Comparison of ENCODE assay signal across 1 cellular context in the genomic region with DNA sequence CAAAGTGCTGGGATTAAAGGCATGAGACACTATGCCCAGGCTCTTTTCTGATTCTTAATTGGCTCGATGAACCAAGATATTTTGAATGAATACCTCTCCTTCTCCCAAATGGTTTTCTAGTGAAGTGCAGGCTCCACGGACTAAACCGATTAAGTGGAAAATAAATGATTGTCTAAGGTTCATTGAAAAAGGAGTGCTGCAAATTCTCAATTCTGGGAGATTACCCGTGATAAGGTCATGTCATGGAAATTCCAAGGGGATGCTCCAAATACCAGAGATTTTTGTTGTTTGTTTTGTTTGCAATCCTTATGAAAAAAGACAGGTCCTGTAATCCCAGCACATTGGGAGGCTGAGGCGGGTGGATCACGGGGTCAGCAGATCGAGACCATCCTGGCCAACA.
TF ChIP-seq lines count a peak whose summit lies in the region.

No MANE protein-coding gene starts in this region.

TF ChIP-seq in IMR-90, 13 proteins besides CTCF, POLR2A, EP300 and RAD21 (continued from another document):
- no peak for TF ChIP-seq BHLHE40 (IDR thresholded peaks at IDR 0.05; ENCODE audit: low read depth, low read length)
- no peak for TF ChIP-seq MAZ (IDR thresholded peaks at IDR 0.05; ENCODE audit: borderline replicate concordance, low read depth, low read length)
- no peak for TF ChIP-seq MAFK (IDR thresholded peaks at IDR 0.05; ENCODE audit: low read depth, low read length)
- TF ChIP-seq, protein P1, sequence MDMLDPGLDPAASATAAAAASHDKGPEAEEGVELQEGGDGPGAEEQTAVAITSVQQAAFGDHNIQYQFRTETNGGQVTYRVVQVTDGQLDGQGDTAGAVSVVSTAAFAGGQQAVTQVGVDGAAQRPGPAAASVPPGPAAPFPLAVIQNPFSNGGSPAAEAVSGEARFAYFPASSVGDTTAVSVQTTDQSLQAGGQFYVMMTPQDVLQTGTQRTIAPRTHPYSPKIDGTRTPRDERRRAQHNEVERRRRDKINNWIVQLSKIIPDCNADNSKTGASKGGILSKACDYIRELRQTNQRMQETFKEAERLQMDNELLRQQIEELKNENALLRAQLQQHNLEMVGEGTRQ (IDR thresholded peaks at IDR 0.05; ENCODE audit: low read depth, low read length): no peak
- no peak for TF ChIP-seq CHD1 (IDR thresholded peaks at IDR 0.05; ENCODE audit: low read depth, low read length)
- TF ChIP-seq CEBPB (IDR thresholded peaks at IDR 0.05; ENCODE audit: low read depth, low read length): no peak
- no peak for TF ChIP-seq MXI1 (IDR thresholded peaks at IDR 0.05; ENCODE audit: borderline replicate concordance, low read depth, low read length)
